In genomic region chr15:63231206-63231605, GRCh38 we compare ENCODE assay signal across 20 cellular contexts. TPM values are rescaled to one million over a fixed set of nuclear protein-coding genes. Genes with fewer than 3 reads are reported as not detected.
A peak's percentile ranks its signal among the peaks of the same experiment; 100 is the strongest.
DNase-seq lines count a peak whose midpoint lies in the region; ATAC-seq, FAIRE-seq and TF ChIP-seq lines count a peak whose summit lies in the region.
"Had no signal": no experiment of that assay in that cellular context is flagged by ENCODE, and none has a peak within 500 bp of the region (broad histone marks: within the 10 kb centered on the region; RNA-seq: fewer than 3 reads in every experiment).

No MANE protein-coding gene starts in this region.

- peaks cover 15% of the 10 kb centered on the region for H3F3A ChIP-seq in neural progenitor cell (ENCODE audit: low read depth)

- H3K27me3 ChIP-seq in neural progenitor cell = no peaks in the 10 kb centered on the region
- H3K27me3 ChIP-seq: brain microvascular endothelial cell, MG63, pancreas, sigmoid colon had no signal

- H3K36me3 ChIP-seq in neural progenitor cell = no peaks in the 10 kb centered on the region
- H3K36me3 ChIP-seq: brain microvascular endothelial cell, MG63, pancreas, sigmoid colon had no signal

- no peak for ATAC-seq in activated T-cell treated with anti-CD3 and anti-CD28 coated beads, Interleukin-2, amount 50 U/mL, for 4 hours
- ATAC-seq in effector memory CD8-positive, alpha-beta T cell (replicated peaks) = no peak
- ATAC-seq: Panc1, pancreas had no signal

- H3K27me3 Mint-ChIP-seq in activated T-cell treated with anti-CD3 and anti-CD28 coated beads, Interleukin-2, amount 50 U/mL, for 24 hours = no peaks in the 10 kb centered on the region
- no peaks in the 10 kb centered on the region for H3K27me3 Mint-ChIP-seq in activated T-cell treated with anti-CD3 and anti-CD28 coated beads, Interleukin-2, amount 50 U/mL, for 4 hours (ENCODE audit: low read depth)
- no peaks in the 10 kb centered on the region for H3K27me3 Mint-ChIP-seq in effector memory CD8-positive, alpha-beta T cell
- H3K27me3 Mint-ChIP-seq in neural progenitor cell (ENCODE audit: insufficient read depth, low read depth) = no peaks in the 10 kb centered on the region

- no peak overlapping the region for H3K27ac ChIP-seq in neural progenitor cell
- H3K27ac ChIP-seq: pancreas, SK-N-MC had no signal

- no peak for TF ChIP-seq CTCF in neural progenitor cell (IDR thresholded peaks at IDR 0.05)

- H4K20me1 ChIP-seq in neural progenitor cell (ENCODE audit: low read depth) = peaks cover 23% of the 10 kb centered on the region

- peaks cover 85% of the 10 kb centered on the region for H3K4me1 Mint-ChIP-seq in activated T-cell treated with anti-CD3 and anti-CD28 coated beads, Interleukin-2, amount 50 U/mL, for 24 hours (ENCODE audit: low read depth)
- peaks cover 79% of the 10 kb centered on the region for H3K4me1 Mint-ChIP-seq in activated T-cell treated with anti-CD3 and anti-CD28 coated beads, Interleukin-2, amount 50 U/mL, for 4 hours (ENCODE audit: low read depth)
- peaks cover 39 to 68% of the 10 kb centered on the region in 2 donors for H3K4me1 Mint-ChIP-seq in effector memory CD8-positive, alpha-beta T cell (ENCODE audit: low read depth in 2 of 2)
- H3K4me1 Mint-ChIP-seq in neural progenitor cell = peaks cover 33% of the 10 kb centered on the region

- H3K27ac Mint-ChIP-seq in activated T-cell treated with anti-CD3 and anti-CD28 coated beads, Interleukin-2, amount 50 U/mL, for 24 hours = peak overlapping the region; percentile 86
- H3K27ac Mint-ChIP-seq in effector memory CD8-positive, alpha-beta T cell = peak overlapping the region; percentile 84 to 87
- H3K27ac Mint-ChIP-seq in neural progenitor cell = no peak overlapping the region

- H3K9me3 Mint-ChIP-seq in activated T-cell treated with anti-CD3 and anti-CD28 coated beads, Interleukin-2, amount 50 U/mL, for 24 hours = no peaks in the 10 kb centered on the region
- no peaks in the 10 kb centered on the region for H3K9me3 Mint-ChIP-seq in activated T-cell treated with anti-CD3 and anti-CD28 coated beads, Interleukin-2, amount 50 U/mL, for 4 hours
- no peaks in the 10 kb centered on the region for H3K9me3 Mint-ChIP-seq in effector memory CD8-positive, alpha-beta T cell
- no peaks in the 10 kb centered on the region for H3K9me3 Mint-ChIP-seq in neural progenitor cell

- H3K4me1 ChIP-seq in neural progenitor cell = peaks cover 19% of the 10 kb centered on the region

- DNase-seq in activated T-cell treated with anti-CD3 and anti-CD28 coated beads, Interleukin-2, amount 50 U/mL, for 24 hours = no peak
- DNase-seq in activated T-cell treated with anti-CD3 and anti-CD28 coated beads, Interleukin-2, amount 50 U/mL, for 4 hours = no peak
- DNase-seq in effector memory CD8-positive, alpha-beta T cell = no peak
- DNase-seq in neural progenitor cell (ENCODE audit: low spot score) = no peak
- DNase-seq in ACHN = no peak
- no peak for DNase-seq in G401 (ENCODE audit: low spot score)
- DNase-seq in GM03348 (ENCODE audit: low spot score) = no peak
- DNase-seq: brain microvascular endothelial cell; erythroblast; GOT3; IMR-90; left ventricle myocardium superior; MG63; NCI-H1436 treated with DMSO at 0.1 percent for 48 hours; pancreas; sigmoid colon; stimulated activated CD4-positive, alpha-beta T cell treated with anti-CD3 and anti-CD28 coated beads, Interleukin-1b, Interleukin-23, amount 100 ng/mL, for 48 hours had no signal

- no peak overlapping the region for H3K4me3 ChIP-seq in neural progenitor cell
- H3K4me3 ChIP-seq: MG63, pancreas, sigmoid colon, SK-N-MC had no signal

- H3K9me3 ChIP-seq in neural progenitor cell (ENCODE audit: low read depth) = no peaks in the 10 kb centered on the region
- H3K9me3 ChIP-seq: MG63, pancreas, sigmoid colon had no signal

- H3K4me2 ChIP-seq in neural progenitor cell = peak overlapping the region; percentile 40

- peak overlapping the region; percentile 52 for H3K4me3 Mint-ChIP-seq in activated T-cell treated with anti-CD3 and anti-CD28 coated beads, Interleukin-2, amount 50 U/mL, for 24 hours
- no peak overlapping the region for H3K4me3 Mint-ChIP-seq in activated T-cell treated with anti-CD3 and anti-CD28 coated beads, Interleukin-2, amount 50 U/mL, for 4 hours
- peak overlapping the region in 1 of 2 donors; percentile 21 for H3K4me3 Mint-ChIP-seq in effector memory CD8-positive, alpha-beta T cell
- H3K4me3 Mint-ChIP-seq in neural progenitor cell = no peak overlapping the region

- FAIRE-seq in TTC549 (lab: Jason Lieb, UNC) = peak; percentile 36
- FAIRE-seq: pancreas had no signal

- peaks cover 58% of the 10 kb centered on the region for H3K36me3 Mint-ChIP-seq in activated T-cell treated with anti-CD3 and anti-CD28 coated beads, Interleukin-2, amount 50 U/mL, for 24 hours (ENCODE audit: low read depth)
- peaks cover 32% of the 10 kb centered on the region for H3K36me3 Mint-ChIP-seq in activated T-cell treated with anti-CD3 and anti-CD28 coated beads, Interleukin-2, amount 50 U/mL, for 4 hours (ENCODE audit: insufficient read depth)
- H3K36me3 Mint-ChIP-seq in effector memory CD8-positive, alpha-beta T cell (ENCODE audit: insufficient read depth) = peaks cover 46% of the 10 kb centered on the region
- H3K36me3 Mint-ChIP-seq in neural progenitor cell = peaks cover 9% of the 10 kb centered on the region

- in situ Hi-C loops in ACHN (cut with HindIII; ENCODE audit: low pct_ligation_motif_present, low pct_unique_long_range_greater_than_20kb, low sequenced_read_pairs) (no loop called here), G401 (cut with HindIII; ENCODE audit: low sequenced_read_pairs) (no loop called here)

- H3K79me2 ChIP-seq in neural progenitor cell (ENCODE audit: low read depth) = peaks cover 49% of the 10 kb centered on the region

- H2AFZ ChIP-seq in neural progenitor cell (replicated peaks) = no peak overlapping the region

- no peak overlapping the region for H3K9ac ChIP-seq in neural progenitor cell

RNA-seq across cellular contexts. Expression of gene RAB8B, which starts 41.8 kb away (rescaled TPM):
- 100 to 1,000 TPM; 127 to 166 (median 152) TPM for total RNA-seq in activated T-cell treated with anti-CD3 and anti-CD28 coated beads, Interleukin-2, amount 50 U/mL, for 4 hours
- total RNA-seq in neural progenitor cell (ENCODE audit: low replicate concordance) = 61.3 and 107 TPM in 2 replicates
- total RNA-seq in G401 (2014; rRNA removed; shearing (Covaris generic)) = 6.3 and 7.8 TPM in 2 replicates

RNA-seq across cellular contexts. Expression of gene APH1B, which starts 46.2 kb away (rescaled TPM):
- 1 to 10 TPM; 1.9 to 4.2 (median 3.7) TPM for total RNA-seq in activated T-cell treated with anti-CD3 and anti-CD28 coated beads, Interleukin-2, amount 50 U/mL, for 4 hours
- 2.7 and 4.0 TPM in 2 replicates for total RNA-seq in neural progenitor cell (ENCODE audit: low replicate concordance)
- total RNA-seq in G401 (2014; rRNA removed; shearing (Covaris generic)) = 6.9 and 7.4 TPM in 2 replicates
